Comparison of ENCODE assay signal across 15 cellular contexts in genomic region chr14:103504991-103505565, GRCh38. TPM values are rescaled to one million over a fixed set of nuclear protein-coding genes. Genes with fewer than 3 reads are reported as not detected.
DNase-seq lines count a peak whose midpoint lies in the region; ATAC-seq, FAIRE-seq and TF ChIP-seq lines count a peak whose summit lies in the region.
"Had no signal": no experiment of that assay in that cellular context is flagged by ENCODE, and none has a peak within 500 bp of the region (broad histone marks: within the 10 kb centered on the region; RNA-seq: fewer than 3 reads in every experiment).

No MANE protein-coding gene starts in this region.

- H3K4me1 Mint-ChIP-seq in IgD-negative memory B cell (peaks cover 2 to 5% (median 3%) of the 10 kb centered on the region in 3 donors), nephron progenitor cell (peaks cover 12% of the 10 kb centered on the region)

- no peak for ATAC-seq in HG03432 (IDR thresholded peaks at IDR 0.05; ENCODE audit: unreplicated experiment)
- ATAC-seq: psoas muscle; stimulated activated naive CD8-positive, alpha-beta T cell treated with anti-CD3 and anti-CD28 coated beads, Interleukin-15, amount 100 ng/mL, for 72 hours had no signal

- H3K9me3 Mint-ChIP-seq in IgD-negative memory B cell: no peaks in the 10 kb centered on the region
- H3K9me3 Mint-ChIP-seq in nephron progenitor cell: no peaks in the 10 kb centered on the region
- H3K9me3 Mint-ChIP-seq: stimulated activated naive CD8-positive, alpha-beta T cell treated with anti-CD3 and anti-CD28 coated beads, Interleukin-15, amount 100 ng/mL, for 72 hours had no signal

- no peak overlapping the region for H3K27ac ChIP-seq in coronary artery
- H3K27ac ChIP-seq: heart left ventricle, psoas muscle had no signal

- no peaks in the 10 kb centered on the region for H3K27me3 Mint-ChIP-seq in IgD-negative memory B cell
- H3K27me3 Mint-ChIP-seq in nephron progenitor cell (ENCODE audit: low read depth, poor library complexity): peaks cover 6% of the 10 kb centered on the region
- H3K27me3 Mint-ChIP-seq: stimulated activated naive CD8-positive, alpha-beta T cell treated with anti-CD3 and anti-CD28 coated beads, Interleukin-15, amount 100 ng/mL, for 72 hours had no signal

- DNase-seq in D721Med (ENCODE audit: insufficient read length, low spot score) (peak; percentile 9), coronary artery (ENCODE audit: low spot score) (peak; percentile 40), nephron progenitor cell (no peak), NCI-H1048 (lab: John Stamatoyannopoulos, UW) (no peak), NCI-H524 treated with DMSO at 0.1 percent for 48 hours (lab: John Stamatoyannopoulos, UW) (no peak), OCI-M2 (lab: John Stamatoyannopoulos, UW; ENCODE audit: unreplicated experiment) (no peak)
- DNase-seq: activated CD8-positive, alpha-beta memory T cell treated with anti-CD3 and anti-CD28 coated beads for 24 hours; effector CD4-positive, alpha-beta T cell; NCI-H2081 treated with DMSO at 0.1 percent for 48 hours; psoas muscle; stimulated activated CD4-positive, alpha-beta T cell treated with anti-CD3 and anti-CD28 coated beads, Interleukin-2, amount 100 ng/mL, for 48 hours; stimulated activated naive CD8-positive, alpha-beta T cell treated with anti-CD3 and anti-CD28 coated beads, Interleukin-15, amount 100 ng/mL, for 72 hours had no signal

- no peak overlapping the region for H3K4me3 ChIP-seq in coronary artery
- H3K4me3 ChIP-seq: heart left ventricle, psoas muscle had no signal

- FAIRE-seq in D721Med (lab: Jason Lieb, UNC): no peak

- TF ChIP-seq CTCF in D721Med (IDR thresholded peaks at IDR 0.05; ENCODE audit: insufficient read depth, missing control alignments) (no peak), coronary artery (IDR thresholded peaks at IDR 0.05) (no peak), nephron progenitor cell (IDR thresholded peaks at IDR 0.05) (peak; percentile 9)

- H3K36me3 Mint-ChIP-seq in IgD-negative memory B cell: peaks cover 6% of the 10 kb centered on the region
- H3K36me3 Mint-ChIP-seq in nephron progenitor cell (ENCODE audit: low read depth): peaks cover 64% of the 10 kb centered on the region

- H3K4me3 Mint-ChIP-seq in IgD-negative memory B cell (no peak overlapping the region), nephron progenitor cell (no peak overlapping the region)
- H3K4me3 Mint-ChIP-seq: stimulated activated naive CD8-positive, alpha-beta T cell treated with anti-CD3 and anti-CD28 coated beads, Interleukin-15, amount 100 ng/mL, for 72 hours had no signal

- H3K27ac Mint-ChIP-seq in IgD-negative memory B cell (peak overlapping the region in 2 of 3 donors; percentile 72 to 87), nephron progenitor cell (peak overlapping the region; percentile 69)

RNA-seq across cellular contexts. Expression of gene CKB, which starts 17.6 kb away (rescaled TPM):
- 0.61 TPM for polyA plus RNA-seq in IgD-negative memory B cell

RNA-seq across cellular contexts. Expression of gene TRMT61A, which starts 23.9 kb away (rescaled TPM):
- polyA plus RNA-seq in IgD-negative memory B cell: 12.6 TPM

RNA-seq across cellular contexts. Expression of gene BAG5, which starts 57.4 kb away (rescaled TPM):
- 42.1 TPM for polyA plus RNA-seq in IgD-negative memory B cell

RNA-seq across cellular contexts. Expression of gene COA8, which starts 57.7 kb away (rescaled TPM):
- polyA plus RNA-seq in IgD-negative memory B cell: 67.9 TPM

Comparison
In these comparisons a context has a peak if more than half of its experiments do, and no peak if none do; other contexts are left out.
1. DNase-seq: peak in D721Med (single experiment) and coronary artery (single experiment); none in nephron progenitor cell (single experiment), NCI-H1048 (single experiment), NCI-H524 treated with DMSO at 0.1 percent for 48 hours (single experiment) and OCI-M2 (single experiment).